1 cellular context compared by ENCODE assay signal in the genomic region with DNA sequence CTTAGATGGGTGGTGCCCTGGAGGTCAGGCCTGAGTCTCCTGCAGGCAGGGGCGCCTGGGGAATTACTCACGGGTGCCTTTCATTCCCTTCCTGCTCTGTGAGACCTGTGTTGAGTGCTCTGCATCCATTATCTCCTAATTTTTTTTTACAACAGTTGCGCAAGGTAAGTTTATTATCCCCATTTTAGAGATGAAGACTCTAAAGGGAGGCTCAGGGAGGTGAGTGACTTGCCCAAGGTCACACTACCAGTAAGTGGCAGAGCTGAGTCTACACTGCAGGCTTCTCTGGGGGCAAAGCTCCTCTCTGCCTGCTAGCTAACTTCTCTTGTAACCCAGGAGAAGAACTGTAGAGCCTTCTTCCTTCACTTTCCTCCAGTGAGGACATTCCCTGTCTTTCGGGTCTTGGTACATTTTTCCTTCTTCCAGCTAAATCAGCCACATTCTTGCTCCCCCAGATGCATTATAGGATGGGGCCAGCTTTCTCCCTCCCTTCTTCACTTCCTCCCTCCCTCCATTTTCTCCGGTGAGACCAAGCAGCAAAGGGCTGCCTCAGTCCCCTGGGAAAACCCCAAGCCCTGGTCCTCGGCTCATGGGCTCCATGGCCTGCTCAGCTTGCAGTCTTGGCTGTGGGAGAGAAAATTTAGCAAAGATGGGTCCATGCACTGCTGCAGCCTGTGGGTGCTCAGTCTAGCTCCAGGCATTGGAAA.
TF ChIP-seq lines count a peak whose summit lies in the region.

No MANE protein-coding gene starts in this region.

TF ChIP-seq in K562, 482 proteins besides CTCF, POLR2A, EP300 and RAD21:
- peak; percentile 9 for TF ChIP-seq HNRNPL (IDR thresholded peaks at IDR 0.05; ENCODE audit: low read depth, low read length)
- no peak for TF ChIP-seq SAFB2 (IDR thresholded peaks at IDR 0.05; ENCODE audit: borderline replicate concordance, low read depth, low read length, severe bottlenecking)
- no peak for TF ChIP-seq GATA2 (CRISPR knock-in tag; IDR thresholded peaks at IDR 0.05)
- peak; percentile 93 for TF ChIP-seq CEBPB (tag; IDR thresholded peaks at IDR 0.05)
- no peak for TF ChIP-seq GTF2E2 (tag; IDR thresholded peaks at IDR 0.05)
- peak; percentile 73 for TF ChIP-seq CEBPG (CRISPR knock-in tag; IDR thresholded peaks at IDR 0.05)
- peak; percentile 58 to 62 for TF ChIP-seq CEBPG (tag; conservative IDR thresholded peaks at IDR 0.05 in 1 of 2, IDR thresholded peaks at IDR 0.05 in 1 of 2)
- TF ChIP-seq OTX1 (CRISPR knock-in tag; IDR thresholded peaks at IDR 0.05): no peak
- TF ChIP-seq CHD2 (IDR thresholded peaks at IDR 0.05; ENCODE audit: low read depth, low read length): 0 out of 2 replicates have a peak, but pooled peaks have one; percentile 3
- TF ChIP-seq POLR2AphosphoS5 (IDR thresholded peaks at IDR 0.05; ENCODE audit: control insufficient read depth, insufficient read depth, low read depth, low read length): 0 out of 2 replicates have a peak, but pooled peaks have one; percentile 15
